In the genomic region with DNA sequence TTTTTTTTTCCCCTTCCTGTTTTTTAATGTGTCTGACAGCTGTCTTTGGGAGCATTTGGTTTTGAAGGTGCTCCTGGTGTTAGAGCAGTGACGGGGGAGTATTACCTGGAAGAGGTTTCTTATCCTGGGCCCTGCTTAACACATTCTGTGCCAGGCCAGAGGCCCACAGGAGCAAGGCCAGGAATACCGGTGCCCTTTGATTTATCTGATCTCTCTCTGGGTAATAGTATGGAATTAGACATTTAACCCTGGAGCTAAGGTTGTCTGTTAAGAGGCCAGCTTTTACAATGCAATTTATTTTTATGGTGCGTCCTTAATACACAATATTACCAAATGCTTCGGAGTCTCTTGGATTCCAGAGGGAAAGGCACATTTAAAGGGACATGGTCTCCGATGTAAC, we compare ENCODE assay signal across 2 cellular contexts.
TF ChIP-seq lines count a peak whose summit lies in the region.

No MANE protein-coding gene starts in this region.

TF ChIP-seq in GM23338, 12 proteins besides CTCF, POLR2A, EP300 and RAD21 (continued from another document):
- TF ChIP-seq, protein P1, sequence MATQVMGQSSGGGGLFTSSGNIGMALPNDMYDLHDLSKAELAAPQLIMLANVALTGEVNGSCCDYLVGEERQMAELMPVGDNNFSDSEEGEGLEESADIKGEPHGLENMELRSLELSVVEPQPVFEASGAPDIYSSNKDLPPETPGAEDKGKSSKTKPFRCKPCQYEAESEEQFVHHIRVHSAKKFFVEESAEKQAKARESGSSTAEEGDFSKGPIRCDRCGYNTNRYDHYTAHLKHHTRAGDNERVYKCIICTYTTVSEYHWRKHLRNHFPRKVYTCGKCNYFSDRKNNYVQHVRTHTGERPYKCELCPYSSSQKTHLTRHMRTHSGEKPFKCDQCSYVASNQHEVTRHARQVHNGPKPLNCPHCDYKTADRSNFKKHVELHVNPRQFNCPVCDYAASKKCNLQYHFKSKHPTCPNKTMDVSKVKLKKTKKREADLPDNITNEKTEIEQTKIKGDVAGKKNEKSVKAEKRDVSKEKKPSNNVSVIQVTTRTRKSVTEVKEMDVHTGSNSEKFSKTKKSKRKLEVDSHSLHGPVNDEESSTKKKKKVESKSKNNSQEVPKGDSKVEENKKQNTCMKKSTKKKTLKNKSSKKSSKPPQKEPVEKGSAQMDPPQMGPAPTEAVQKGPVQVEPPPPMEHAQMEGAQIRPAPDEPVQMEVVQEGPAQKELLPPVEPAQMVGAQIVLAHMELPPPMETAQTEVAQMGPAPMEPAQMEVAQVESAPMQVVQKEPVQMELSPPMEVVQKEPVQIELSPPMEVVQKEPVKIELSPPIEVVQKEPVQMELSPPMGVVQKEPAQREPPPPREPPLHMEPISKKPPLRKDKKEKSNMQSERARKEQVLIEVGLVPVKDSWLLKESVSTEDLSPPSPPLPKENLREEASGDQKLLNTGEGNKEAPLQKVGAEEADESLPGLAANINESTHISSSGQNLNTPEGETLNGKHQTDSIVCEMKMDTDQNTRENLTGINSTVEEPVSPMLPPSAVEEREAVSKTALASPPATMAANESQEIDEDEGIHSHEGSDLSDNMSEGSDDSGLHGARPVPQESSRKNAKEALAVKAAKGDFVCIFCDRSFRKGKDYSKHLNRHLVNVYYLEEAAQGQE (IDR thresholded peaks at IDR 0.05; ENCODE audit: unreplicated experiment), result no peak
- TF ChIP-seq, protein P2, sequence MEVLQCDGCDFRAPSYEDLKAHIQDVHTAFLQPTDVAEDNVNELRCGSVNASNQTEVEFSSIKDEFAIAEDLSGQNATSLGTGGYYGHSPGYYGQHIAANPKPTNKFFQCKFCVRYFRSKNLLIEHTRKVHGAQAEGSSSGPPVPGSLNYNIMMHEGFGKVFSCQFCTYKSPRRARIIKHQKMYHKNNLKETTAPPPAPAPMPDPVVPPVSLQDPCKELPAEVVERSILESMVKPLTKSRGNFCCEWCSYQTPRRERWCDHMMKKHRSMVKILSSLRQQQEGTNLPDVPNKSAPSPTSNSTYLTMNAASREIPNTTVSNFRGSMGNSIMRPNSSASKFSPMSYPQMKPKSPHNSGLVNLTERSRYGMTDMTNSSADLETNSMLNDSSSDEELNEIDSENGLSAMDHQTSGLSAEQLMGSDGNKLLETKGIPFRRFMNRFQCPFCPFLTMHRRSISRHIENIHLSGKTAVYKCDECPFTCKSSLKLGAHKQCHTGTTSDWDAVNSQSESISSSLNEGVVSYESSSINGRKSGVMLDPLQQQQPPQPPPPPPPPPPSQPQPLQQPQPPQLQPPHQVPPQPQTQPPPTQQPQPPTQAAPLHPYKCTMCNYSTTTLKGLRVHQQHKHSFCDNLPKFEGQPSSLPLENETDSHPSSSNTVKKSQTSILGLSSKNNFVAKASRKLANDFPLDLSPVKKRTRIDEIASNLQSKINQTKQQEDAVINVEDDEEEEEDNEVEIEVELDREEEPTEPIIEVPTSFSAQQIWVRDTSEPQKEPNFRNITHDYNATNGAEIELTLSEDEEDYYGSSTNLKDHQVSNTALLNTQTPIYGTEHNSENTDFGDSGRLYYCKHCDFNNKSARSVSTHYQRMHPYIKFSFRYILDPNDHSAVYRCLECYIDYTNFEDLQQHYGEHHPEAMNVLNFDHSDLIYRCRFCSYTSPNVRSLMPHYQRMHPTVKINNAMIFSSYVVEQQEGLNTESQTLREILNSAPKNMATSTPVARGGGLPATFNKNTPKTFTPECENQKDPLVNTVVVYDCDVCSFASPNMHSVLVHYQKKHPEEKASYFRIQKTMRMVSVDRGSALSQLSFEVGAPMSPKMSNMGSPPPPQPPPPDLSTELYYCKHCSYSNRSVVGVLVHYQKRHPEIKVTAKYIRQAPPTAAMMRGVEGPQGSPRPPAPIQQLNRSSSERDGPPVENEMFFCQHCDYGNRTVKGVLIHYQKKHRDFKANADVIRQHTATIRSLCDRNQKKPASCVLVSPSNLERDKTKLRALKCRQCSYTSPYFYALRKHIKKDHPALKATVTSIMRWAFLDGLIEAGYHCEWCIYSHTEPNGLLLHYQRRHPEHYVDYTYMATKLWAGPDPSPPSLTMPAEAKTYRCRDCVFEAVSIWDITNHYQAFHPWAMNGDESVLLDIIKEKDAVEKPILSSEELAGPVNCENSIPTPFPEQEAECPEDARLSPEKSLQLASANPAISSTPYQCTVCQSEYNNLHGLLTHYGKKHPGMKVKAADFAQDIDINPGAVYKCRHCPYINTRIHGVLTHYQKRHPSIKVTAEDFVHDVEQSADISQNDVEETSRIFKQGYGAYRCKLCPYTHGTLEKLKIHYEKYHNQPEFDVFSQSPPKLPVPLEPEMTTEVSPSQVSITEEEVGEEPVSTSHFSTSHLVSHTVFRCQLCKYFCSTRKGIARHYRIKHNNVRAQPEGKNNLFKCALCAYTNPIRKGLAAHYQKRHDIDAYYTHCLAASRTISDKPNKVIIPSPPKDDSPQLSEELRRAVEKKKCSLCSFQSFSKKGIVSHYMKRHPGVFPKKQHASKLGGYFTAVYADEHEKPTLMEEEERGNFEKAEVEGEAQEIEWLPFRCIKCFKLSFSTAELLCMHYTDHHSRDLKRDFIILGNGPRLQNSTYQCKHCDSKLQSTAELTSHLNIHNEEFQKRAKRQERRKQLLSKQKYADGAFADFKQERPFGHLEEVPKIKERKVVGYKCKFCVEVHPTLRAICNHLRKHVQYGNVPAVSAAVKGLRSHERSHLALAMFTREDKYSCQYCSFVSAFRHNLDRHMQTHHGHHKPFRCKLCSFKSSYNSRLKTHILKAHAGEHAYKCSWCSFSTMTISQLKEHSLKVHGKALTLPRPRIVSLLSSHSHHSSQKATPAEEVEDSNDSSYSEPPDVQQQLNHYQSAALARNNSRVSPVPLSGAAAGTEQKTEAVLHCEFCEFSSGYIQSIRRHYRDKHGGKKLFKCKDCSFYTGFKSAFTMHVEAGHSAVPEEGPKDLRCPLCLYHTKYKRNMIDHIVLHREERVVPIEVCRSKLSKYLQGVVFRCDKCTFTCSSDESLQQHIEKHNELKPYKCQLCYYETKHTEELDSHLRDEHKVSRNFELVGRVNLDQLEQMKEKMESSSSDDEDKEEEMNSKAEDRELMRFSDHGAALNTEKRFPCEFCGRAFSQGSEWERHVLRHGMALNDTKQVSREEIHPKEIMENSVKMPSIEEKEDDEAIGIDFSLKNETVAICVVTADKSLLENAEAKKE (CRISPR knock-in tag; IDR thresholded peaks at IDR 0.05), result no peak
- no peak for TF ChIP-seq STAT1 (IDR thresholded peaks at IDR 0.05; ENCODE audit: unreplicated experiment)

TF ChIP-seq in K562, 482 proteins besides CTCF, POLR2A, EP300 and RAD21:
- TF ChIP-seq, protein P3, sequence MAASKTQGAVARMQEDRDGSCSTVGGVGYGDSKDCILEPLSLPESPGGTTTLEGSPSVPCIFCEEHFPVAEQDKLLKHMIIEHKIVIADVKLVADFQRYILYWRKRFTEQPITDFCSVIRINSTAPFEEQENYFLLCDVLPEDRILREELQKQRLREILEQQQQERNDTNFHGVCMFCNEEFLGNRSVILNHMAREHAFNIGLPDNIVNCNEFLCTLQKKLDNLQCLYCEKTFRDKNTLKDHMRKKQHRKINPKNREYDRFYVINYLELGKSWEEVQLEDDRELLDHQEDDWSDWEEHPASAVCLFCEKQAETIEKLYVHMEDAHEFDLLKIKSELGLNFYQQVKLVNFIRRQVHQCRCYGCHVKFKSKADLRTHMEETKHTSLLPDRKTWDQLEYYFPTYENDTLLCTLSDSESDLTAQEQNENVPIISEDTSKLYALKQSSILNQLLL (CRISPR knock-in tag; IDR thresholded peaks at IDR 0.05; ENCODE audit: borderline replicate concordance), result peak; percentile 40; the same call in 1 of the 2 replicates
- TF ChIP-seq ZC3H11A (IDR thresholded peaks at IDR 0.05; ENCODE audit: low read depth, low read length), result no peak
- no peak for TF ChIP-seq HOXB6 (CRISPR knock-in tag; IDR thresholded peaks at IDR 0.05; ENCODE audit: borderline replicate concordance)
- TF ChIP-seq SIN3B (IDR thresholded peaks at IDR 0.05; ENCODE audit: low read depth), result no peak
- TF ChIP-seq, protein P4, sequence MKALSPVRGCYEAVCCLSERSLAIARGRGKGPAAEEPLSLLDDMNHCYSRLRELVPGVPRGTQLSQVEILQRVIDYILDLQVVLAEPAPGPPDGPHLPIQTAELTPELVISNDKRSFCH (CRISPR knock-in tag; IDR thresholded peaks at IDR 0.05), result 0 out of 2 replicates have a peak, but pooled peaks have one; percentile 11
- TF ChIP-seq, protein P4 (tag; IDR thresholded peaks at IDR 0.05), result no peak
- 0 out of 2 replicates have a peak, but pooled peaks have one; percentile 17 for TF ChIP-seq ZNF766 (CRISPR knock-in tag; conservative IDR thresholded peaks at IDR 0.05)
